22 cellular contexts compared by ENCODE assay signal in genomic region chr10:101337836-101338235, GRCh38.
"Had no signal": no experiment of that assay in that cellular context is flagged by ENCODE, and none has a peak within 500 bp of the region (broad histone marks: within the 10 kb centered on the region; RNA-seq: fewer than 3 reads in every experiment).

No MANE protein-coding gene starts in this region.

- DNase-seq: effector CD8-positive, alpha-beta T cell; effector memory CD8-positive, alpha-beta T cell; foreskin keratinocyte; gastrocnemius medialis; glutamatergic neuron; head of caudate nucleus; heart right ventricle; hippocampal formation; left cardiac atrium; left lung; left ventricle myocardium superior; lower lobe of right lung; mesenchymal stem cell; midbrain; naive thymus-derived CD4-positive, alpha-beta T cell had no signal

- H3K27ac Mint-ChIP-seq: dendritic cell treated with granulocyte-macrophage colony-stimulating factor and Interleukin-4, amounts not matched to agents 40 ng/mL and 50 ng/mL, for 4 days; effector memory CD8-positive, alpha-beta T cell; naive thymus-derived CD4-positive, alpha-beta T cell had no signal

- H3K36me3 Mint-ChIP-seq: naive thymus-derived CD4-positive, alpha-beta T cell had no signal

- H3K4me1 Mint-ChIP-seq: naive thymus-derived CD4-positive, alpha-beta T cell had no signal

- H3K4me3 ChIP-seq: coronary artery, esophagus muscularis mucosa, gastrocnemius medialis, heart right ventricle, left lung, lower lobe of right lung had no signal

- H3K4me3 Mint-ChIP-seq: dendritic cell treated with granulocyte-macrophage colony-stimulating factor and Interleukin-4, amounts not matched to agents 40 ng/mL and 50 ng/mL, for 4 days; effector memory CD8-positive, alpha-beta T cell; naive thymus-derived CD4-positive, alpha-beta T cell had no signal

- H3K4me1 ChIP-seq: esophagus muscularis mucosa, foreskin keratinocyte, gastrocnemius medialis, heart right ventricle, left lung, lower lobe of right lung had no signal

- FAIRE-seq: colon, endothelial cell of umbilical vein, islet of Langerhans, keratinocyte had no signal

- H3K36me3 ChIP-seq: esophagus muscularis mucosa, gastrocnemius medialis, heart right ventricle, left lung, lower lobe of right lung had no signal

- H3K9me3 ChIP-seq: esophagus muscularis mucosa, gastrocnemius medialis, heart right ventricle, left lung, lower lobe of right lung had no signal

- H3K27me3 ChIP-seq: gastrocnemius medialis had no signal

- H3K27ac ChIP-seq: coronary artery, esophagus muscularis mucosa, foreskin keratinocyte, gastrocnemius medialis, heart right ventricle, left lung, lower lobe of right lung had no signal

- H3K9me3 Mint-ChIP-seq: dendritic cell treated with granulocyte-macrophage colony-stimulating factor and Interleukin-4, amounts not matched to agents 40 ng/mL and 50 ng/mL, for 4 days; effector memory CD8-positive, alpha-beta T cell; naive thymus-derived CD4-positive, alpha-beta T cell had no signal
